ENCODE assay signal across 15 cellular contexts in genomic region chr7:99096124-99096887, GRCh38. TPM values are rescaled to one million over a fixed set of nuclear protein-coding genes. Genes with fewer than 3 reads are reported as not detected.
DNase-seq lines count a peak whose midpoint lies in the region; ATAC-seq, FAIRE-seq and TF ChIP-seq lines count a peak whose summit lies in the region.
"Had no signal": no experiment of that assay in that cellular context is flagged by ENCODE, and none has a peak within 500 bp of the region (broad histone marks: within the 10 kb centered on the region; RNA-seq: fewer than 3 reads in every experiment).

No MANE protein-coding gene starts in this region.

- H3K36me3 Mint-ChIP-seq in Caco-2 (ENCODE audit: insufficient read depth, unreplicated experiment) (peaks cover 9% of the 10 kb centered on the region), astrocyte (ENCODE audit: low read depth, unreplicated experiment) (no peaks in the 10 kb centered on the region), progenitor cell of endocrine pancreas (ENCODE audit: insufficient read depth) (peaks cover 19% of the 10 kb centered on the region)

- CTCF ChIA-PET in Caco-2 (lab: Charles Lee): no interaction called here

- H2AFZ ChIP-seq in astrocyte (ENCODE audit: low read depth, low read length): no peak overlapping the region

- peak in 3 of 4 donors; percentile 68 to 81 (median 73) for ATAC-seq in heart left ventricle

- H3K79me2 ChIP-seq in astrocyte (ENCODE audit: insufficient read depth, low read length): peaks cover 98% of the 10 kb centered on the region

- POLR2A ChIA-PET in Caco-2 (lab: Charles Lee): no interaction called here

- H3K9me3 Mint-ChIP-seq in Caco-2 (ENCODE audit: unreplicated experiment): peaks cover 13% of the 10 kb centered on the region
- peaks cover 1% of the 10 kb centered on the region for H3K9me3 Mint-ChIP-seq in astrocyte (ENCODE audit: unreplicated experiment)
- peaks cover 7% of the 10 kb centered on the region for H3K9me3 Mint-ChIP-seq in progenitor cell of endocrine pancreas (ENCODE audit: low read depth)

- H3K4me1 Mint-ChIP-seq in Caco-2 (ENCODE audit: low read depth, unreplicated experiment) (peaks cover 31% of the 10 kb centered on the region), astrocyte (ENCODE audit: low read depth, unreplicated experiment) (peaks cover 24% of the 10 kb centered on the region), progenitor cell of endocrine pancreas (ENCODE audit: low read depth) (peaks cover 60% of the 10 kb centered on the region)

- H3K4me3 Mint-ChIP-seq in Caco-2 (ENCODE audit: unreplicated experiment) (no peak overlapping the region), astrocyte (ENCODE audit: unreplicated experiment) (no peak overlapping the region), progenitor cell of endocrine pancreas (ENCODE audit: low read depth) (no peak overlapping the region)
- H3K4me3 Mint-ChIP-seq: activated naive CD4-positive, alpha-beta T cell treated with anti-CD3 and anti-CD28 coated beads, Interleukin-2, amount 50 U/mL, for 24 hours had no signal

- H3K9me3 ChIP-seq in Caco-2: peaks cover 12% of the 10 kb centered on the region; the same call in 1 of the 2 replicates
- no peaks in the 10 kb centered on the region for H3K9me3 ChIP-seq in astrocyte (ENCODE audit: insufficient read depth, low read depth, low read length)
- H3K9me3 ChIP-seq in heart left ventricle: peaks cover 0 to 27% (median 5%) of the 10 kb centered on the region in 12 donors
- H3K9me3 ChIP-seq in effector memory CD4-positive, alpha-beta T cell (ENCODE audit: control insufficient read depth, low read length): no peaks in the 10 kb centered on the region

- H3K4me1 ChIP-seq in Caco-2: peaks cover 32% of the 10 kb centered on the region
- no peaks in the 10 kb centered on the region for H3K4me1 ChIP-seq in astrocyte (ENCODE audit: insufficient read depth, low read length)
- H3K4me1 ChIP-seq in heart left ventricle: peaks cover 0 to 43% (median 15%) of the 10 kb centered on the region in 12 donors
- H3K4me1 ChIP-seq in effector memory CD4-positive, alpha-beta T cell (ENCODE audit: control insufficient read depth, insufficient read depth, low read length, poor library complexity, severe bottlenecking): no peaks in the 10 kb centered on the region

- WGBS in heart left ventricle, 4 donors: 65 to 73% (median 69%) methylated on average over 6 of the region's 6 CpGs

- H3K27me3 ChIP-seq in Caco-2 (replicated peaks; ENCODE audit: control insufficient read depth, insufficient read depth, low read length): no peaks in the 10 kb centered on the region
- no peaks in the 10 kb centered on the region for H3K27me3 ChIP-seq in astrocyte (ENCODE audit: insufficient read depth, low read length)
- no peaks in the 10 kb centered on the region for H3K27me3 ChIP-seq in heart left ventricle
- no peaks in the 10 kb centered on the region for H3K27me3 ChIP-seq in effector memory CD4-positive, alpha-beta T cell (replicated peaks; ENCODE audit: control insufficient read depth, insufficient read depth, low read length, poor library complexity, severe bottlenecking)

- no peaks in the 10 kb centered on the region for H3K36me3 ChIP-seq in Caco-2 (ENCODE audit: control insufficient read depth, insufficient read depth, low read length)
- H3K36me3 ChIP-seq in astrocyte (ENCODE audit: insufficient read depth, low read length): no peaks in the 10 kb centered on the region
- H3K36me3 ChIP-seq in heart left ventricle: no peaks in the 10 kb centered on the region
- H3K36me3 ChIP-seq in effector memory CD4-positive, alpha-beta T cell (ENCODE audit: control insufficient read depth, insufficient read depth, low read length): no peaks in the 10 kb centered on the region

- peak overlapping the region; percentile 79 for H3K27ac Mint-ChIP-seq in Caco-2 (ENCODE audit: unreplicated experiment)
- H3K27ac Mint-ChIP-seq in astrocyte (ENCODE audit: unreplicated experiment): peak overlapping the region; percentile 11
- H3K27ac Mint-ChIP-seq in progenitor cell of endocrine pancreas: peak overlapping the region; percentile 89
- H3K27ac Mint-ChIP-seq: activated naive CD4-positive, alpha-beta T cell treated with anti-CD3 and anti-CD28 coated beads, Interleukin-2, amount 50 U/mL, for 24 hours had no signal

- BruUV-seq in Caco-2 (replicated peaks; lab: Mats Ljungman, UMichigan): no TSS peak

- no peak overlapping the region for H3K4me3 ChIP-seq in Caco-2 (ENCODE audit: low read depth, low read length)
- no peak overlapping the region for H3K4me3 ChIP-seq in astrocyte (ENCODE audit: insufficient read depth, low read depth, low read length)
- H3K4me3 ChIP-seq in heart left ventricle: no peak overlapping the region
- H3K4me3 ChIP-seq in foreskin fibroblast (ENCODE audit: low read depth in 1 of 2, low read length in 2 of 2): no peak overlapping the region
- H3K4me3 ChIP-seq in effector memory CD4-positive, alpha-beta T cell (ENCODE audit: insufficient read depth, low read depth, low read length, poor library complexity, severe bottlenecking): no peak overlapping the region

- no peak overlapping the region for H3K9ac ChIP-seq in astrocyte (ENCODE audit: low read length)
- H3K9ac ChIP-seq: SK-N-SH had no signal

- H4K20me1 ChIP-seq in astrocyte (ENCODE audit: insufficient read depth, low read length): peaks cover 86% of the 10 kb centered on the region

- intact Hi-C loops in Caco-2 (cut with micrococcal nuclease; ENCODE audit: unreplicated experiment) (loop anchor here (1.0 to 5.0 kb wide), 2 partner anchors 46 to 217 kb away; partner anchors contain the start of gene SMURF1), heart left ventricle (cut with DNase I) (loop anchor here in 1 of 10 donors (5.0 kb wide), 1 partner anchor 46 kb away; the partner anchor contains the start of gene SMURF1)

- H3K4me2 ChIP-seq in astrocyte (ENCODE audit: low read length): no peak overlapping the region
- H3K4me2 ChIP-seq: SK-N-SH had no signal

- no peak for TF ChIP-seq POLR2A in heart left ventricle (IDR thresholded peaks at IDR 0.05)

- H3K27ac ChIP-seq in astrocyte (ENCODE audit: low read depth, low read length) (no peak overlapping the region), heart left ventricle (peak overlapping the region in 10 of 12 donors; percentile 14 to 72 (median 38))
- H3K27ac ChIP-seq in effector memory CD4-positive, alpha-beta T cell (ENCODE audit: insufficient read depth, low read length, poor library complexity, severe bottlenecking): no peak overlapping the region

- FAIRE-seq in astrocyte (lab: Jason Lieb, UNC): peak; percentile 29
- FAIRE-seq: endothelial cell of umbilical vein had no signal

- no peaks in the 10 kb centered on the region for H3K27me3 Mint-ChIP-seq in Caco-2 (ENCODE audit: insufficient read depth, unreplicated experiment)
- H3K27me3 Mint-ChIP-seq in astrocyte (ENCODE audit: low read depth, unreplicated experiment): no peaks in the 10 kb centered on the region
- no peaks in the 10 kb centered on the region for H3K27me3 Mint-ChIP-seq in progenitor cell of endocrine pancreas
- H3K27me3 Mint-ChIP-seq: activated naive CD4-positive, alpha-beta T cell treated with anti-CD3 and anti-CD28 coated beads, Interleukin-2, amount 50 U/mL, for 24 hours had no signal

- no peak for TF ChIP-seq CTCF in Caco-2 (IDR thresholded peaks at IDR 0.05; ENCODE audit: insufficient read depth in 1 of 2, low read depth in 1 of 2, low read length in 1 of 2, severe bottlenecking in 1 of 2, unreplicated experiment in 1 of 2)
- no peak for TF ChIP-seq CTCF in astrocyte (IDR thresholded peaks at IDR 0.05; ENCODE audit: insufficient read depth, low read depth, low read length)
- no peak for TF ChIP-seq CTCF in heart left ventricle (IDR thresholded peaks at IDR 0.05)
- no peak for TF ChIP-seq CTCF in progenitor cell of endocrine pancreas (IDR thresholded peaks at IDR 0.05; ENCODE audit: unreplicated experiment)
- no peak for TF ChIP-seq CTCF in foreskin fibroblast (IDR thresholded peaks at IDR 0.05; ENCODE audit: low read depth, low read length)

- DNase-seq in Caco-2: no peak
- DNase-seq in astrocyte (ENCODE audit: low read depth): no peak
- DNase-seq in heart left ventricle: no peak
- DNase-seq in progenitor cell of endocrine pancreas (ENCODE audit: low spot score, unreplicated experiment): no peak
- no peak for DNase-seq in foreskin fibroblast
- DNase-seq in NCI-H69 (lab: John Stamatoyannopoulos, UW): no peak
- no peak for DNase-seq in anterior cingulate cortex (lab: John Stamatoyannopoulos, UW)
- DNase-seq in effector memory CD4-positive, alpha-beta T cell: no peak
- DNase-seq: GOT3, KG1, kidney glomerular epithelial cell, NCI-H510A treated with DMSO at 0.1 percent for 48 hours, SK-N-SH had no signal

RNA-seq across cellular contexts. Expression of gene SMURF1, which starts 47.6 kb away (rescaled TPM):
- total RNA-seq in Caco-2 (2022) (22.5 and 23.0 TPM in 2 replicates), astrocyte (36.9 and 44.7 TPM in 2 replicates), heart left ventricle (10 to 100 TPM in 7 of 9 donors, 1 to 10 TPM in 2; 8.0 to 15.4 (median 13.2) TPM), progenitor cell of endocrine pancreas (31.9 and 32.1 TPM in 2 replicates)
- polyA plus RNA-seq in heart left ventricle: 1 to 10 TPM; 3.5 to 9.5 TPM

Comparison
In these comparisons a context has a peak if more than half of its experiments do, and no peak if none do; other contexts are left out.
1. H3K27ac Mint-ChIP-seq: peak in every context shown above with its lines; median percentile 89 in progenitor cell of endocrine pancreas; 79 in Caco-2; 11 in astrocyte.
2. H3K27ac ChIP-seq: peak in heart left ventricle (10 of 12); none in astrocyte (single experiment) and effector memory CD4-positive, alpha-beta T cell (single experiment).